In the genomic region with DNA sequence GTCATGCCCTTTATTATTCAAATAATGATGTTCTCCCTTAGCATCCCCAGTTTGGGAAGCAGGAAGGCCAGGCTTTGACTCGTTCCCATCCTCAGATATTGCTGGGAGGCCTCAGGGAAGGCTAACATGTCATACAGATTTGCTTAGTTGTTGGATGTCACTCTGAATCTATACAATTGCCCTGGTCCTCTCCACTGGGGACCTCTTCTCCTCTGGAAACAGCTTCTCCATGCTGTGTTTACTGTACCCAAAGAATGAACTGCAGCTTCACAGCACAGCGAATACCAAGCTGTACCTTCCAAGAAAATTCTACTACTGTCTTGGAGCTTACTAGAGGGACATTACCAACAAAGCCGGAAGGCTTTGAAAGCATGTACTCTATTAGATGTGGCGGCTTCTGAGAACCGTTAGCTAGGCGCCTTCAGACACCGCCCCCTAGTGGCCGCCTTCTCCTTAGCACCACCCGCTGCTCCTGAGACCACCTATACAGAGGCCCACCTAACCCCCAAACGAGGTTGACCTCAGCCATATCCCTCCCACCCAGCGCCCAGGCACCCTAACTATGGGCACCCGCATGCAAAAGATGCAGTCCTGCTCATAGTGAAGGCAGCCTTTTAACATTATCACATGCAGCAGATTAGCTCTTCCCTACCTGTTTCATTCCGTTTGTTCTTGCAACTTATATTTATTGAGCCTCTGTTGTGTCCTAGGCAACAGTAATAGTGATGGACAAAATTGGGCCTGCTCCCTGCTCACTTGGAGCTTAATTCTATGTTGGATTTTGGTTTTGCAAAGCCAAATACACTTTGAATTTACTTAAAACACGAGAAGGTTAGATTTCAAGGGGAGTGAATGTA, we compare ENCODE assay signal across 8 cellular contexts. TPM values are rescaled to one million over a fixed set of nuclear protein-coding genes. Genes with fewer than 3 reads are reported as not detected.
DNase-seq lines count a peak whose midpoint lies in the region; ATAC-seq lines count a peak whose summit lies in the region.

No MANE protein-coding gene starts in this region.

- DNase-seq in Daoy (ENCODE audit: low read depth) (peak; percentile 46), cerebellar cortex (ENCODE audit: low spot score) (peak; percentile 15), lung microvascular endothelial cell (ENCODE audit: low read depth in 2 of 2) (peak; percentile 61 to 68), NCI-H1105 treated with DMSO at 0.1 percent for 48 hours (lab: John Stamatoyannopoulos, UW) (no peak), NCI-H1436 treated with DMSO at 0.1 percent for 48 hours (lab: John Stamatoyannopoulos, UW) (no peak)
- peak; percentile 49 for DNase-seq in Jurkat, Clone E6-1 (ENCODE audit: low read depth, low spot score)

- ATAC-seq in GM21786 (IDR thresholded peaks at IDR 0.05; ENCODE audit: unreplicated experiment) (no peak), GM18907 (IDR thresholded peaks at IDR 0.05; ENCODE audit: unreplicated experiment) (no peak)

- no peak overlapping the region for H3K4me3 ChIP-seq in Jurkat, Clone E6-1 (ENCODE audit: low read length)

RNA-seq across cellular contexts. Expression of gene FOXI1, which starts 34.9 kb away (rescaled TPM):
- total RNA-seq in Daoy (2014; rRNA removed; shearing (Covaris generic)) = not detected in 2 replicates
- not detected for polyA plus RNA-seq in Jurkat, Clone E6-1 (2012; ENCODE audit: insufficient read depth, insufficient read length)
- not detected in 2 replicates for total RNA-seq in lung microvascular endothelial cell

Comparison
In these comparisons a context has a peak if more than half of its experiments do, and no peak if none do; other contexts are left out.
1. DNase-seq: peak in Daoy (single experiment), Jurkat, Clone E6-1 (single experiment), cerebellar cortex (single experiment) and lung microvascular endothelial cell (2 of 2); none in NCI-H1105 treated with DMSO at 0.1 percent for 48 hours (single experiment) and NCI-H1436 treated with DMSO at 0.1 percent for 48 hours (single experiment).